Comparison of ENCODE assay signal across 13 cellular contexts in the genomic region with DNA sequence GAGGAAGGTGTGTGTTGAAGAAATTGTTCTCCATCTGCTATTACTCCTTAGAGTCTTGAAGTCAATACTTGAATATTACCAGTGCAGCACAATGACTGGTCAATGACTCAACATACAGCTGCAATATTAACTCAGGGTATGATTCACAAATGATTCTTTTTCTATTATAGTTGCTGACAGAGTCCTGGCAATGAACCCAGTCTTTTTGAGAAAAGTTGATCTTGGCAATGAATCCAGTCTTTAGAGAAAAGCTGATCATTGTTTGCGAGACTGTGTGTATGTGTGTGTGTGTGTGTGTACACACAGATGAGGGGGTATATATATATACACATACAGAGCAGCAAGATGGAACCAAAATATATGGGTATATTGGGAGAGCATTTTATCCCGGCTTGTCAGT.
A peak's percentile ranks its signal among the peaks of the same experiment; 100 is the strongest.
DNase-seq lines count a peak whose midpoint lies in the region; ATAC-seq and TF ChIP-seq lines count a peak whose summit lies in the region.
"Had no signal": no experiment of that assay in that cellular context is flagged by ENCODE, and none has a peak within 500 bp of the region (broad histone marks: within the 10 kb centered on the region; RNA-seq: fewer than 3 reads in every experiment).

No MANE protein-coding gene starts in this region.

- intact Hi-C loops in Calu3 (cut with micrococcal nuclease; ENCODE audit: unreplicated experiment) = loop anchor here (5.0 kb wide), 1 partner anchor 179 kb away; no protein-coding TSS in a partner anchor
- intact Hi-C loops in prostate gland (cut with DNase I) = no loop called here

- no peaks in the 10 kb centered on the region for H3K36me3 Mint-ChIP-seq in Calu3 (ENCODE audit: insufficient read depth, unreplicated experiment)
- H3K36me3 Mint-ChIP-seq: type B pancreatic cell had no signal

- no peak overlapping the region for H3K4me3 Mint-ChIP-seq in Calu3 (ENCODE audit: low read depth, unreplicated experiment)
- H3K4me3 Mint-ChIP-seq: type B pancreatic cell had no signal

- peak; percentile 52 for DNase-seq in Calu3
- DNase-seq in NCI-H69 (lab: John Stamatoyannopoulos, UW) = peak; percentile 44
- DNase-seq in dedifferentiated amniotic fluid mesenchymal stem cell (ENCODE audit: extremely low spot score) = peak; percentile 94
- peak; percentile 48 to 83 for DNase-seq in lung microvascular endothelial cell (ENCODE audit: low read depth in 2 of 2)
- DNase-seq in superior temporal gyrus (ENCODE audit: extremely low spot score) = no peak
- no peak for DNase-seq in prostate gland (ENCODE audit: low spot score)
- DNase-seq: lower lobe of right lung, NCI-H1417 treated with DMSO at 0.1 percent for 48 hours, psoas muscle, T-helper 9 cell had no signal

- ATAC-seq in GM18519 (IDR thresholded peaks at IDR 0.05; ENCODE audit: low FRiP score, unreplicated experiment) (no peak), HG02970 (IDR thresholded peaks at IDR 0.05; ENCODE audit: low FRiP score, unreplicated experiment) (no peak)
- ATAC-seq: lower lobe of right lung had no signal

- WGBS in prostate gland = 62% methylated on average over 2 of the region's 2 CpGs

- no peaks in the 10 kb centered on the region for H3K36me3 ChIP-seq in prostate gland
- H3K36me3 ChIP-seq: lower lobe of right lung had no signal

- no peak overlapping the region for H3K4me3 ChIP-seq in prostate gland
- H3K4me3 ChIP-seq: lower lobe of right lung, psoas muscle had no signal

- H3K27ac Mint-ChIP-seq in Calu3 (ENCODE audit: unreplicated experiment) = peak overlapping the region; percentile 79
- H3K27ac Mint-ChIP-seq: type B pancreatic cell had no signal

- no TSS peak for BruUV-seq in Calu3 (replicated peaks; lab: Mats Ljungman, UMichigan)

- no peaks in the 10 kb centered on the region for H3K27me3 ChIP-seq in prostate gland (replicated peaks; ENCODE audit: insufficient read depth)

- TF ChIP-seq CTCF in Calu3 (IDR thresholded peaks at IDR 0.05; ENCODE audit: unreplicated experiment) (no peak), prostate gland (IDR thresholded peaks at IDR 0.05) (no peak)

- CTCF ChIA-PET in Calu3 (lab: Charles Lee) = interaction anchor here (0.6 to 1.0 kb wide), 2 partner anchors 13 to 696 kb away, joined by 3 to 4 read pairs; no protein-coding TSS in a partner anchor

- H3K9me3 ChIP-seq in prostate gland = no peaks in the 10 kb centered on the region
- H3K9me3 ChIP-seq: lower lobe of right lung, psoas muscle had no signal

- H3K9me3 Mint-ChIP-seq in Calu3 (ENCODE audit: low read depth, unreplicated experiment) = no peaks in the 10 kb centered on the region
- H3K9me3 Mint-ChIP-seq: type B pancreatic cell had no signal

- H3K4me1 Mint-ChIP-seq in Calu3 (ENCODE audit: low read depth, unreplicated experiment) = peaks cover 39% of the 10 kb centered on the region

- TF ChIP-seq POLR2A in prostate gland (IDR thresholded peaks at IDR 0.05) = no peak

- H3K27me3 Mint-ChIP-seq in Calu3 (ENCODE audit: unreplicated experiment) = no peaks in the 10 kb centered on the region
- H3K27me3 Mint-ChIP-seq: type B pancreatic cell had no signal

- H3K27ac ChIP-seq in prostate gland = no peak overlapping the region
- H3K27ac ChIP-seq: lower lobe of right lung, psoas muscle had no signal

- H3K4me1 ChIP-seq in prostate gland (replicated peaks) = no peaks in the 10 kb centered on the region
- H3K4me1 ChIP-seq: lower lobe of right lung, psoas muscle had no signal

Comparison
In these comparisons a context has a peak if more than half of its experiments do, and no peak if none do; other contexts are left out.
1. DNase-seq: peak in Calu3 (single experiment), NCI-H69 (single experiment), dedifferentiated amniotic fluid mesenchymal stem cell (single experiment) and lung microvascular endothelial cell (2 of 2); none in superior temporal gyrus (single experiment) and prostate gland (single experiment).